Comparison of ENCODE assay signal across 8 cellular contexts in the genomic region with DNA sequence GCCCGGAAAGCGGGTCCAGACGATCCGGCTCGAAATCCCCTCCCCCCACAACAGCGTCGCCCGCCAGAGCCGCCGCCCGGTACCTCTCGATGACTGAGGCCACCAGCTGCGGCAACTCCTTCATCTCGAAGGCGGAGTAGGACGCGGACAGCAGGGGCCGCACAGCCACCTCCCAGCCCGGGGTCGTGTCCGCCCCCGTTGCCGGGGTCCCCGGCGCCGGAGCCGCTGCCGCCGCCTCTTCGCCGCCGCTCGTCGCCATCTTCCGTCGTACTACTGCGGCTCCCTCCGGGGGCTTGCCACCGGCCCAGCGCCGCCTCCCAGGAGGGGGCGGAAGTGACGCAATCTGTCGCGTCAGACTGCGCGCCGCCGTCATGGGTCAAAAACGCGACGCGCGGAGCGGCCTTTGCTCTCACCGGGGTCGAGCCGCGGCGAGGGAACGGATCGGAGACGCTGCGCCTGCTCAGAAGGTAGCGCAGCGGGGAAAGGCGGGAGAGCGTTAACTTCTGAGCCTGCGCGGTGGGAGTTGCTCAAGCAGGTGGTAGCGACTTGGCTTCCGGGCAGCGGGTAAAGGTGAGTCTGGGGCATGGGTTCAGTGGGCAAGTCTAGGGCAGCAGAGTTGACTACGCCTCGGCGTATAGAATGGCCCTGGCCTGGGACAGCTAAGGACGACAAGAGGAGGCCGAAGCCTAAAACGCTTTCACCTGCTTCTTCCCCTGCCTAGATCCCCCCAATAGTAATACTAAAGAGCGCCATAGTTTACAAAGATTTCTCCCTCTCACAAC. TPM values are rescaled to one million over a fixed set of nuclear protein-coding genes. Genes with fewer than 3 reads are reported as not detected.
DNase-seq lines count a peak whose midpoint lies in the region; ATAC-seq and TF ChIP-seq lines count a peak whose summit lies in the region.

A gene (minus strand): TSS at position 277 of the 782 bp plus-strand sequence. CDS start 18 bp downstream, at position 259.

- H4K20me1 ChIP-seq in DOHH2 (ENCODE audit: control insufficient read depth, insufficient read depth, low read depth, low read length), result peaks cover 20% of the 10 kb centered on the region; the same call in 1 of the 2 replicates
- H4K20me1 ChIP-seq in GM23338 (replicated peaks; ENCODE audit: insufficient read depth), result peaks cover 46% of the 10 kb centered on the region
- peaks cover 2% of the 10 kb centered on the region for H4K20me1 ChIP-seq in fibroblast of lung (ENCODE audit: control insufficient read depth, extremely low read depth, insufficient read depth, low read length)

- H3K9ac ChIP-seq in fibroblast of lung (ENCODE audit: insufficient read depth, low read length), result peak within 1 kb of the TSS; percentile 99

- H3K9me2 ChIP-seq in DOHH2 (replicated peaks; ENCODE audit: control insufficient read depth, low read length), result no peaks in the 10 kb centered on the region
- H3K9me2 ChIP-seq in GM23338 (ENCODE audit: insufficient read depth), result no peaks in the 10 kb centered on the region

- H3K36me3 ChIP-seq in DOHH2 (ENCODE audit: control insufficient read depth, low read length) (peaks cover 50% of the 10 kb centered on the region), GM23338 (ENCODE audit: insufficient read depth) (no peaks in the 10 kb centered on the region), fibroblast of lung (ENCODE audit: control insufficient read depth, insufficient read depth, low read length) (no peaks in the 10 kb centered on the region)

- peaks cover 10% of the 10 kb centered on the region for H3K36me3 Mint-ChIP-seq in GM23338 (ENCODE audit: low read depth)
- peaks cover 87% of the 10 kb centered on the region for H3K36me3 Mint-ChIP-seq in activated T-helper 17 cell treated with anti-CD3 and anti-CD28 coated beads, Interleukin-2, amount 50 U/mL, for 72 hours (ENCODE audit: low read depth)
- peaks cover 0 to 24% (median 0%) of the 10 kb centered on the region in 3 donors for H3K36me3 Mint-ChIP-seq in naive thymus-derived CD8-positive, alpha-beta T cell

- H3K4me1 ChIP-seq in DOHH2 (ENCODE audit: control insufficient read depth, low read length), result peaks cover 40% of the 10 kb centered on the region
- peaks cover 26% of the 10 kb centered on the region for H3K4me1 ChIP-seq in GM23338 (ENCODE audit: insufficient read depth)
- peaks cover 9% of the 10 kb centered on the region for H3K4me1 ChIP-seq in fibroblast of lung (ENCODE audit: control insufficient read depth, extremely low read depth, insufficient read depth, low read length)

- H3K4me3 Mint-ChIP-seq in GM23338, result peak within 1 kb of the TSS; percentile 94
- peak within 1 kb of the TSS; percentile 96 for H3K4me3 Mint-ChIP-seq in activated T-helper 17 cell treated with anti-CD3 and anti-CD28 coated beads, Interleukin-2, amount 50 U/mL, for 72 hours
- H3K4me3 Mint-ChIP-seq in naive thymus-derived CD8-positive, alpha-beta T cell, result peak within 1 kb of the TSS; percentile 84 to 100 (median 96)

- H3K27me3 Mint-ChIP-seq in GM23338 (ENCODE audit: insufficient read depth, low read depth, poor library complexity), result peaks cover 7% of the 10 kb centered on the region
- H3K27me3 Mint-ChIP-seq in activated T-helper 17 cell treated with anti-CD3 and anti-CD28 coated beads, Interleukin-2, amount 50 U/mL, for 72 hours, result no peaks in the 10 kb centered on the region
- H3K27me3 Mint-ChIP-seq in naive thymus-derived CD8-positive, alpha-beta T cell, result peaks cover 0 to 3% (median 0%) of the 10 kb centered on the region in 5 donors

- H3K4me3 ChIP-seq in DOHH2 (ENCODE audit: low read length) (peak within 1 kb of the TSS; percentile 94), GM23338 (peak within 1 kb of the TSS; percentile 98), fibroblast of lung (replicated peaks in 1 of 4; ENCODE audit: control extremely low read depth in 1 of 4, insufficient read depth in 1 of 4, low read depth in 3 of 4, low read length in 4 of 4) (peak within 1 kb of the TSS; percentile 80 to 98 (median 91))

- H3K9me3 Mint-ChIP-seq in GM23338, result no peaks in the 10 kb centered on the region
- no peaks in the 10 kb centered on the region for H3K9me3 Mint-ChIP-seq in activated T-helper 17 cell treated with anti-CD3 and anti-CD28 coated beads, Interleukin-2, amount 50 U/mL, for 72 hours
- H3K9me3 Mint-ChIP-seq in naive thymus-derived CD8-positive, alpha-beta T cell, result no peaks in the 10 kb centered on the region

- peak; percentile 97 for DNase-seq in GM23338 (ENCODE audit: low spot score)
- DNase-seq in LHCN-M2 (ENCODE audit: low read depth), result peak; percentile 92
- peak; percentile 99 for DNase-seq in RPMI8226
- peak; percentile 90 to 95 for DNase-seq in fibroblast of lung (ENCODE audit: low read depth in 2 of 2)
- peak; percentile 95 to 97 (median 96) for DNase-seq in naive thymus-derived CD8-positive, alpha-beta T cell
- peak; percentile 93 to 96 (median 95) for DNase-seq in stimulated activated naive CD4-positive, alpha-beta T cell (lab: John Stamatoyannopoulos, UW)

- TF ChIP-seq CTCF in DOHH2 (IDR thresholded peaks at IDR 0.05; ENCODE audit: low read depth, low read length, poor library complexity, severe bottlenecking), result no peak
- no peak for TF ChIP-seq CTCF in GM23338 (conservative IDR thresholded peaks at IDR 0.05; ENCODE audit: low read depth in 2 of 2)
- TF ChIP-seq CTCF in fibroblast of lung (conservative IDR thresholded peaks at IDR 0.05 in 1 of 2, IDR thresholded peaks at IDR 0.05 in 1 of 2; ENCODE audit: low read depth in 1 of 2, low read length in 2 of 2), result no peak

- H3K4me2 ChIP-seq in DOHH2 (ENCODE audit: low read length), result peak within 1 kb of the TSS; percentile 91
- peak within 1 kb of the TSS; percentile 99 for H3K4me2 ChIP-seq in GM23338
- H3K4me2 ChIP-seq in fibroblast of lung (ENCODE audit: extremely low read depth, insufficient read depth, low read length), result peak within 1 kb of the TSS; percentile 100

- POLR2A ChIA-PET in naive thymus-derived CD8-positive, alpha-beta T cell (lab: Charles Lee), result interaction anchor here (0.6 to 1.6 kb wide), 5 partner anchors 10 to 386 kb away, joined by 3 to 7 read pairs (median 3); a partner anchor contains a TSS

- H3K27me3 ChIP-seq in DOHH2 (ENCODE audit: control insufficient read depth, low read length), result no peaks in the 10 kb centered on the region
- H3K27me3 ChIP-seq in GM23338 (ENCODE audit: insufficient read depth), result no peaks in the 10 kb centered on the region
- no peaks in the 10 kb centered on the region for H3K27me3 ChIP-seq in fibroblast of lung (ENCODE audit: control insufficient read depth, insufficient read depth, low read length)

- ATAC-seq in GM23338, result peak; percentile 93
- ATAC-seq in activated T-helper 17 cell treated with anti-CD3 and anti-CD28 coated beads, Interleukin-2, amount 50 U/mL, for 72 hours (replicated peaks), result peak; percentile 85
- ATAC-seq in naive thymus-derived CD8-positive, alpha-beta T cell, result peak; percentile 88 to 93

- H3K27ac ChIP-seq in DOHH2 (ENCODE audit: low read depth, low read length), result peak within 1 kb of the TSS; percentile 69
- peak within 1 kb of the TSS; percentile 99 for H3K27ac ChIP-seq in GM23338 (ENCODE audit: low read depth)
- H3K27ac ChIP-seq in fibroblast of lung (ENCODE audit: insufficient read depth, low read length), result peak within 1 kb of the TSS; percentile 98

- H3F3A ChIP-seq in DOHH2 (ENCODE audit: control insufficient read depth, insufficient read depth), result peaks cover 4% of the 10 kb centered on the region; the same call in 1 of the 2 replicates
- H3F3A ChIP-seq in GM23338 (replicated peaks; ENCODE audit: low read depth), result peaks cover 11% of the 10 kb centered on the region

- H3K9me3 ChIP-seq in DOHH2 (ENCODE audit: control insufficient read depth, insufficient read depth, low read length) (no peaks in the 10 kb centered on the region), fibroblast of lung (ENCODE audit: control insufficient read depth, insufficient read depth, low read depth, low read length) (no peaks in the 10 kb centered on the region)

- H3K79me2 ChIP-seq in DOHH2 (ENCODE audit: control insufficient read depth, low read length), result peaks cover 97% of the 10 kb centered on the region
- peaks cover 91% of the 10 kb centered on the region for H3K79me2 ChIP-seq in GM23338 (replicated peaks; ENCODE audit: insufficient read depth)
- H3K79me2 ChIP-seq in fibroblast of lung (ENCODE audit: control insufficient read depth, insufficient read depth, low read length), result peaks cover 76% of the 10 kb centered on the region

- H3K27ac Mint-ChIP-seq in GM23338, result peak within 1 kb of the TSS; percentile 99
- H3K27ac Mint-ChIP-seq in activated T-helper 17 cell treated with anti-CD3 and anti-CD28 coated beads, Interleukin-2, amount 50 U/mL, for 72 hours, result peak within 1 kb of the TSS; percentile 95
- H3K27ac Mint-ChIP-seq in naive thymus-derived CD8-positive, alpha-beta T cell, result peak within 1 kb of the TSS; percentile 96 to 100 (median 98)

- H2AFZ ChIP-seq in GM23338, result peak within 1 kb of the TSS; percentile 90
- H2AFZ ChIP-seq in fibroblast of lung (ENCODE audit: low read length), result peak within 1 kb of the TSS; percentile 89

- peaks cover 18% of the 10 kb centered on the region for H3K4me1 Mint-ChIP-seq in GM23338
- H3K4me1 Mint-ChIP-seq in activated T-helper 17 cell treated with anti-CD3 and anti-CD28 coated beads, Interleukin-2, amount 50 U/mL, for 72 hours, result peaks cover 41% of the 10 kb centered on the region
- peaks cover 30 to 79% (median 77%) of the 10 kb centered on the region in 4 donors for H3K4me1 Mint-ChIP-seq in naive thymus-derived CD8-positive, alpha-beta T cell

RNA-seq across cellular contexts. Expression of the gene that starts here (rescaled TPM):
- total RNA-seq in GM23338 (2014; rRNA removed; shearing (Covaris generic)), result 196 and 230 TPM in 2 replicates
- 111 TPM in 2 replicates for polyA plus RNA-seq in GM23338 (2016; fragmentation: Nextera tagmentation; extraction: Ambion mirVana)
- 53.8 and 59.2 TPM in 2 replicates for total RNA-seq in LHCN-M2 (2014; rRNA removed)
- 55.7 TPM for polyA plus RNA-seq in LHCN-M2 (2012)
- total RNA-seq in activated T-helper 17 cell treated with anti-CD3 and anti-CD28 coated beads, Interleukin-2, amount 50 U/mL, for 72 hours, result 100 to 1,000 TPM; 145 to 195 TPM
- 89.9 and 164 TPM in 2 replicates for total RNA-seq in fibroblast of lung
- 32.0 and 44.5 TPM in 2 replicates for polyA plus RNA-seq in fibroblast of lung
- 57.3 and 64.0 TPM in 2 replicates for polyA plus RNA-seq in fibroblast of lung (2012)
- polyA minus RNA-seq in fibroblast of lung (ENCODE audit: low replicate concordance), result 361 and 560 TPM in 2 replicates
- total RNA-seq in naive thymus-derived CD8-positive, alpha-beta T cell, result 100 to 1,000 TPM; 147 to 156 TPM
- 10 to 100 TPM; 10.2 to 23.0 (median 17.0) TPM for polyA plus RNA-seq in naive thymus-derived CD8-positive, alpha-beta T cell

Comparison
In these comparisons a context has a peak if more than half of its experiments do, and no peak if none do; other contexts are left out.
1. Peak in every context shown above with its lines: DNase-seq, ATAC-seq, H3K4me3 ChIP-seq and H3K27ac ChIP-seq.